8 cellular contexts compared by ENCODE assay signal in the genomic region with DNA sequence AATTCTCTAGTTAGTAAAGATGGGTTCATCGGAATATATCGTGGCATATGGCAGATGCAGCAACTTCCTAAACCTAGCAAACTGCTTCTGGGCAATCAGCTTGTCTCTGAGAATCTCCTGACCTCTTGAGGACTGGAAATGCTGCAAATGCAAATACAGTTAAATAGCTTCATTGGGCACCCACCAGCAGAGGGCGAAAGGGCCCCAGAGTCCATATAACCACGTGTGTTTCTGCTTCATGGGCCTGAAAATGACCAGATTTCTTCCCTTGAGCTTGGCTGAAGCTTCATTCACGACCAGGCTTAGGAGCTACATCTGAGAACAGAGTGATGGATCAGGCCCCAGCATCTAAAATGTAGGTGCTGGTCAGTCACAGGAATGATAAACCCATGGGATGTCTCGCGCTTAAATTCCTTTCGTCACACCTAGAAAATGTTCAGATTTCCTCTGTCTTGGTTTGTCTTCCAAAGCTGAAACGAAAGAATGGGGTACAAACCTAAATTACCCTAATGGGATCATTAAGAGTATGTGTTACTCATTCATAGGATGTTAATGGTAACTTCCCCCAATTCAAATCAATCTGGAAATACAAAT.
DNase-seq lines count a peak whose midpoint lies in the region; ATAC-seq and TF ChIP-seq lines count a peak whose summit lies in the region.

No MANE protein-coding gene starts in this region.

- 51 to 54% methylated on average over 9 of the region's 9 CpGs for WGBS in heart right ventricle, 2 donors

- DNase-seq in SKM-1 treated with dmso at 0.1 percent for 144 hours (lab: John Stamatoyannopoulos, UW; ENCODE audit: unreplicated experiment) (peak; percentile 5), SKM-1 (lab: John Stamatoyannopoulos, UW; ENCODE audit: unreplicated experiment) (no peak), NCI-H1092 (lab: John Stamatoyannopoulos, UW) (peak; percentile 60), heart right ventricle (peak; percentile 13)
- DNase-seq in activated CD4-positive, alpha-beta T cell treated with anti-CD3 and anti-CD28 coated beads for 4 hours = peak; percentile 8
- DNase-seq in stimulated activated CD4-positive, alpha-beta T cell treated with anti-CD3 and anti-CD28 coated beads, Interleukin-2, amount 100 ng/mL, for 48 hours = peak; percentile 8 to 29
- no peak for DNase-seq in effector CD4-positive, alpha-beta T cell

- H3K4me1 ChIP-seq in heart right ventricle = no peaks in the 10 kb centered on the region

- no peak overlapping the region for H3K4me3 ChIP-seq in heart right ventricle

- H3K9me3 ChIP-seq in heart right ventricle = no peaks in the 10 kb centered on the region

- ATAC-seq in heart right ventricle = peak in 1 of 8 donors; percentile 51
- no peak for ATAC-seq in HG03097 (IDR thresholded peaks at IDR 0.05; ENCODE audit: low FRiP score, unreplicated experiment)

- H3K27me3 ChIP-seq in heart right ventricle = peaks cover 0 to 7% (median 0%) of the 10 kb centered on the region in 7 donors

- intact Hi-C loops in heart right ventricle (cut with DNase I) = loop anchor here in 4 of 10 donors (5.0 to 10.0 kb wide), 4 partner anchors 88 to 600 kb away; no protein-coding TSS in a partner anchor

- no peak overlapping the region for H3K27ac ChIP-seq in heart right ventricle

- TF ChIP-seq CTCF in heart right ventricle (IDR thresholded peaks at IDR 0.05) = peak; percentile 14 to 62 (median 46)

- H3K36me3 ChIP-seq in heart right ventricle = no peaks in the 10 kb centered on the region

Comparison
In these comparisons a context has a peak if more than half of its experiments do, and no peak if none do; other contexts are left out.
1. DNase-seq: peak in SKM-1 treated with dmso at 0.1 percent for 144 hours (single experiment), NCI-H1092 (single experiment), activated CD4-positive, alpha-beta T cell treated with anti-CD3 and anti-CD28 coated beads for 4 hours (2 of 2), heart right ventricle (2 of 2) and stimulated activated CD4-positive, alpha-beta T cell treated with anti-CD3 and anti-CD28 coated beads, Interleukin-2, amount 100 ng/mL, for 48 hours (2 of 2); none in SKM-1 (single experiment) and effector CD4-positive, alpha-beta T cell (single experiment).